24 cellular contexts compared by ENCODE assay signal in genomic region chr12:47225356-47225755, GRCh38.
A peak's percentile ranks its signal among the peaks of the same experiment; 100 is the strongest.
DNase-seq lines count a peak whose midpoint lies in the region; ATAC-seq and TF ChIP-seq lines count a peak whose summit lies in the region.
"Had no signal": no experiment of that assay in that cellular context is flagged by ENCODE, and none has a peak within 500 bp of the region (broad histone marks: within the 10 kb centered on the region; RNA-seq: fewer than 3 reads in every experiment).

No MANE protein-coding gene starts in this region.

- H3K36me3 ChIP-seq in mesendoderm (ENCODE audit: control insufficient read depth, insufficient read depth, low read length) = no peaks in the 10 kb centered on the region
- H3K36me3 ChIP-seq: adrenal gland, BLaER1, prostate gland had no signal

- H3K4me1 ChIP-seq in H9 (ENCODE audit: insufficient read depth, low read length) (peaks cover 6% of the 10 kb centered on the region; the same call in 1 of the 2 replicates), mesendoderm (ENCODE audit: control insufficient read depth, low read depth, low read length) (peaks cover 5% of the 10 kb centered on the region)
- H3K4me1 ChIP-seq: BLaER1, prostate gland had no signal

- no peak overlapping the region for H4K91ac ChIP-seq in H9 (ENCODE audit: insufficient read length, low read depth, low read length)

- no peaks in the 10 kb centered on the region for H4K20me1 ChIP-seq in H9 (ENCODE audit: control insufficient read depth, insufficient read depth, insufficient read length)
- H4K20me1 ChIP-seq: BLaER1 had no signal

- H4K8ac ChIP-seq in H9 (replicated peaks; ENCODE audit: insufficient read length, low read depth, low read length) = no peak overlapping the region
- H4K8ac ChIP-seq in mesendoderm (ENCODE audit: low read depth, low read length) = no peak overlapping the region

- H3K9me3 Mint-ChIP-seq in activated CD4-positive, alpha-beta T cell treated with anti-CD3 and anti-CD28 coated beads for 36 hours (ENCODE audit: low read depth) = no peaks in the 10 kb centered on the region
- H3K9me3 Mint-ChIP-seq in H9 = no peaks in the 10 kb centered on the region
- no peaks in the 10 kb centered on the region for H3K9me3 Mint-ChIP-seq in activated T-helper 17 cell treated with anti-CD3 and anti-CD28 coated beads, Interleukin-2, amount 50 U/mL, for 72 hours
- H3K9me3 Mint-ChIP-seq: neural crest cell had no signal

- no peaks in the 10 kb centered on the region for H3K79me1 ChIP-seq in H9 (ENCODE audit: insufficient read depth, low read depth, low read length, poor library complexity, severe bottlenecking)
- H3K79me1 ChIP-seq in mesendoderm (ENCODE audit: low read length) = no peaks in the 10 kb centered on the region

- H3K4me1 Mint-ChIP-seq in activated CD4-positive, alpha-beta T cell treated with anti-CD3 and anti-CD28 coated beads for 36 hours = peaks cover 81% of the 10 kb centered on the region
- H3K4me1 Mint-ChIP-seq in H9 = peaks cover 49 to 56% of the 10 kb centered on the region in 2 experiments
- H3K4me1 Mint-ChIP-seq in activated T-helper 17 cell treated with anti-CD3 and anti-CD28 coated beads, Interleukin-2, amount 50 U/mL, for 72 hours = peaks cover 41% of the 10 kb centered on the region

- POLR2A ChIA-PET in activated CD4-positive, alpha-beta T cell treated with anti-CD3 and anti-CD28 coated beads for 36 hours (lab: Charles Lee) = no interaction called here

- intact Hi-C loops in activated CD4-positive, alpha-beta T cell treated with anti-CD3 and anti-CD28 coated beads for 36 hours (cut with DNase I, micrococcal nuclease) = no loop called here

- no peak overlapping the region for H3K4me3 ChIP-seq in mesendoderm (ENCODE audit: low read length)
- H3K4me3 ChIP-seq: BLaER1, dorsolateral prefrontal cortex, prostate gland had no signal

- no peak overlapping the region for H2AFZ ChIP-seq in H9 (ENCODE audit: low read length)

- no peaks in the 10 kb centered on the region for H3K9me3 ChIP-seq in H9 (ENCODE audit: control insufficient read depth, low read depth, low read length)
- H3K9me3 ChIP-seq: adrenal gland, BLaER1, prostate gland had no signal

- WGBS in H9 (ENCODE audit: extremely low coverage, insufficient read length, low lambda C conversion rate) = no CpG with 5 or more reads among the region's 2 CpGs
- no CpG with 5 or more reads among the region's 2 CpGs for WGBS in mesendoderm (ENCODE audit: extremely low coverage, insufficient coverage, low lambda C conversion rate)

- no peaks in the 10 kb centered on the region for H3K27me3 ChIP-seq in H9 (ENCODE audit: insufficient read depth, low read length)
- no peaks in the 10 kb centered on the region for H3K27me3 ChIP-seq in mesendoderm (ENCODE audit: insufficient read depth, low read length, poor library complexity)
- H3K27me3 ChIP-seq: adrenal gland, BLaER1, dorsolateral prefrontal cortex had no signal

- H2AK5ac ChIP-seq in H9 (ENCODE audit: insufficient read length, low read length) (no peak overlapping the region), mesendoderm (ENCODE audit: low read length) (no peak overlapping the region)

- no peaks in the 10 kb centered on the region for H3K27me3 Mint-ChIP-seq in activated CD4-positive, alpha-beta T cell treated with anti-CD3 and anti-CD28 coated beads for 36 hours
- H3K27me3 Mint-ChIP-seq in H9 (ENCODE audit: low read depth) = no peaks in the 10 kb centered on the region
- no peaks in the 10 kb centered on the region for H3K27me3 Mint-ChIP-seq in activated T-helper 17 cell treated with anti-CD3 and anti-CD28 coated beads, Interleukin-2, amount 50 U/mL, for 72 hours

- H3K27ac ChIP-seq in H9 (ENCODE audit: insufficient read length, low read depth, low read length) (no peak overlapping the region), mesendoderm (ENCODE audit: low read depth, low read length) (no peak overlapping the region)
- H3K27ac ChIP-seq: BLaER1, dorsolateral prefrontal cortex, prostate gland had no signal

- H3K23ac ChIP-seq in H9 (ENCODE audit: insufficient read length, low read depth, low read length) (no peak overlapping the region), mesendoderm (ENCODE audit: low read length) (no peak overlapping the region)

- H3K4me2 ChIP-seq in H9 (ENCODE audit: insufficient read depth, insufficient read length, low read length) (no peak overlapping the region), mesendoderm (ENCODE audit: low read length) (no peak overlapping the region)
- H3K4me2 ChIP-seq: BLaER1 had no signal

- no peak for ATAC-seq in activated CD4-positive, alpha-beta T cell treated with anti-CD3 and anti-CD28 coated beads for 36 hours
- ATAC-seq in activated T-helper 17 cell treated with anti-CD3 and anti-CD28 coated beads, Interleukin-2, amount 50 U/mL, for 72 hours (replicated peaks) = no peak
- ATAC-seq in HG03135 (IDR thresholded peaks at IDR 0.05; ENCODE audit: unreplicated experiment) = no peak

- no peak overlapping the region for H3T11ph ChIP-seq in H9 (ENCODE audit: low read length)

- H2BK5ac ChIP-seq in H9 (ENCODE audit: insufficient read length, low read length) = no peak overlapping the region
- H2BK5ac ChIP-seq in mesendoderm (ENCODE audit: low read length) = no peak overlapping the region

- CTCF ChIA-PET in activated CD4-positive, alpha-beta T cell treated with anti-CD3 and anti-CD28 coated beads for 36 hours (lab: Charles Lee) = interaction anchor here (1.0 to 1.8 kb wide), 3 partner anchors 7 to 172 kb away, joined by 3 to 7 read pairs (median 5); no protein-coding TSS in a partner anchor

- H3K23me2 ChIP-seq in H9 (ENCODE audit: insufficient read length, low read depth, low read length, poor library complexity, severe bottlenecking) = no peaks in the 10 kb centered on the region

- H3K14ac ChIP-seq in H9 (ENCODE audit: insufficient read depth, low read length) = no peak overlapping the region

- H2BK15ac ChIP-seq in H9 (ENCODE audit: low read depth, low read length) (no peak overlapping the region), mesendoderm (replicated peaks; ENCODE audit: low read depth) (peak overlapping the region; percentile 85)

- H4K5ac ChIP-seq in H9 (ENCODE audit: insufficient read length, low read depth, low read length) = no peak overlapping the region
- no peak overlapping the region for H4K5ac ChIP-seq in mesendoderm (ENCODE audit: low read length)

- no peak overlapping the region for H2BK12ac ChIP-seq in H9 (ENCODE audit: insufficient read length, low read depth, low read length)

- H3K27ac Mint-ChIP-seq in activated CD4-positive, alpha-beta T cell treated with anti-CD3 and anti-CD28 coated beads for 36 hours = peak overlapping the region; percentile 72
- peak overlapping the region in 2 of 3 experiments; percentile 85 to 94; a peak in 3 of 7 replicates for H3K27ac Mint-ChIP-seq in H9
- H3K27ac Mint-ChIP-seq in activated T-helper 17 cell treated with anti-CD3 and anti-CD28 coated beads, Interleukin-2, amount 50 U/mL, for 72 hours = peak overlapping the region; percentile 13

- no peak overlapping the region for H3K4ac ChIP-seq in H9 (ENCODE audit: low read depth, low read length)
- no peak overlapping the region for H3K4ac ChIP-seq in mesendoderm (ENCODE audit: low read depth, low read length)

- DNase-seq in activated CD4-positive, alpha-beta T cell treated with anti-CD3 and anti-CD28 coated beads for 36 hours = no peak
- DNase-seq in activated CD4-positive, alpha-beta T cell treated with anti-CD3 and anti-CD28 coated beads for 1 hour = no peak
- no peak for DNase-seq in H9
- no peak for DNase-seq in mesendoderm
- DNase-seq in activated gamma-delta T cell treated with Interleukin-2 at 50 U/mL for 16 hours = no peak
- DNase-seq in 8988T = no peak
- DNase-seq: DMS 273 treated with DMSO at 0.1 percent for 48 hours; dorsolateral prefrontal cortex; GDM1; H7; kidney glomerular epithelial cell; mesenchymal stem cell; NCI-H1436 treated with DMSO at 0.1 percent for 48 hours; NCI-H2171; NCI-H526 treated with DMSO at 0.1 percent for 48 hours; SHP77; stimulated activated CD4-positive, alpha-beta T cell treated with anti-CD3 and anti-CD28 coated beads, Interleukin-2, amount 100 ng/mL, for 48 hours; substantia nigra had no signal

- H3K79me2 ChIP-seq in H9 (ENCODE audit: insufficient read depth, low read length) (no peaks in the 10 kb centered on the region), mesendoderm (ENCODE audit: control insufficient read depth, insufficient read depth, low read length) (no peaks in the 10 kb centered on the region)

- H3K9ac ChIP-seq in H9 (ENCODE audit: extremely low read depth, insufficient read length, low read length) = no peak overlapping the region
- H3K9ac ChIP-seq in mesendoderm (ENCODE audit: low read length) = no peak overlapping the region
- H3K9ac ChIP-seq: BLaER1 had no signal

- H3K18ac ChIP-seq in H9 (ENCODE audit: insufficient read length, low read depth, low read length) (no peak overlapping the region), mesendoderm (ENCODE audit: low read length) (peak overlapping the region; percentile 90)

- H3K56ac ChIP-seq in H9 (ENCODE audit: insufficient read length, low read depth, low read length) (no peak overlapping the region), mesendoderm (ENCODE audit: low read length) (no peak overlapping the region)

- TF ChIP-seq CTCF in H9 (conservative IDR thresholded peaks at IDR 0.05) = no peak

- peaks cover 81% of the 10 kb centered on the region for H3K36me3 Mint-ChIP-seq in activated CD4-positive, alpha-beta T cell treated with anti-CD3 and anti-CD28 coated beads for 36 hours (ENCODE audit: low read depth)
- peaks cover 0 to under 1% (median 0%) of the 10 kb centered on the region in 3 experiments; a peak in 1 of 7 replicates for H3K36me3 Mint-ChIP-seq in H9 (ENCODE audit: insufficient read depth in 1 of 3, low read depth in 3 of 3)
- peaks cover 100% of the 10 kb centered on the region for H3K36me3 Mint-ChIP-seq in activated T-helper 17 cell treated with anti-CD3 and anti-CD28 coated beads, Interleukin-2, amount 50 U/mL, for 72 hours (ENCODE audit: low read depth)

- no peak overlapping the region for H3K4me3 Mint-ChIP-seq in activated CD4-positive, alpha-beta T cell treated with anti-CD3 and anti-CD28 coated beads for 36 hours
- peak overlapping the region in 1 of 2 experiments; percentile 45; a peak in 2 of 5 replicates for H3K4me3 Mint-ChIP-seq in H9
- H3K4me3 Mint-ChIP-seq in activated T-helper 17 cell treated with anti-CD3 and anti-CD28 coated beads, Interleukin-2, amount 50 U/mL, for 72 hours = peak overlapping the region; percentile 88
- H3K4me3 Mint-ChIP-seq: neural crest cell had no signal

- H2BK120ac ChIP-seq in H9 (ENCODE audit: low read depth, low read length, poor library complexity, severe bottlenecking) (no peak overlapping the region), mesendoderm (ENCODE audit: low read depth, low read length) (no peak overlapping the region)

- H2BK20ac ChIP-seq in H9 (ENCODE audit: low read depth, low read length, poor library complexity, severe bottlenecking) = no peak overlapping the region

Comparison
In these comparisons a context has a peak if more than half of its experiments do, and no peak if none do; other contexts are left out.
1. H3K27ac Mint-ChIP-seq: peak in every context shown above with its lines; median percentile 90 in H9; 72 in activated CD4-positive, alpha-beta T cell treated with anti-CD3 and anti-CD28 coated beads for 36 hours; 13 in activated T-helper 17 cell treated with anti-CD3 and anti-CD28 coated beads, Interleukin-2, amount 50 U/mL, for 72 hours.